Comparison of ENCODE assay signal across 9 cellular contexts in the genomic region with DNA sequence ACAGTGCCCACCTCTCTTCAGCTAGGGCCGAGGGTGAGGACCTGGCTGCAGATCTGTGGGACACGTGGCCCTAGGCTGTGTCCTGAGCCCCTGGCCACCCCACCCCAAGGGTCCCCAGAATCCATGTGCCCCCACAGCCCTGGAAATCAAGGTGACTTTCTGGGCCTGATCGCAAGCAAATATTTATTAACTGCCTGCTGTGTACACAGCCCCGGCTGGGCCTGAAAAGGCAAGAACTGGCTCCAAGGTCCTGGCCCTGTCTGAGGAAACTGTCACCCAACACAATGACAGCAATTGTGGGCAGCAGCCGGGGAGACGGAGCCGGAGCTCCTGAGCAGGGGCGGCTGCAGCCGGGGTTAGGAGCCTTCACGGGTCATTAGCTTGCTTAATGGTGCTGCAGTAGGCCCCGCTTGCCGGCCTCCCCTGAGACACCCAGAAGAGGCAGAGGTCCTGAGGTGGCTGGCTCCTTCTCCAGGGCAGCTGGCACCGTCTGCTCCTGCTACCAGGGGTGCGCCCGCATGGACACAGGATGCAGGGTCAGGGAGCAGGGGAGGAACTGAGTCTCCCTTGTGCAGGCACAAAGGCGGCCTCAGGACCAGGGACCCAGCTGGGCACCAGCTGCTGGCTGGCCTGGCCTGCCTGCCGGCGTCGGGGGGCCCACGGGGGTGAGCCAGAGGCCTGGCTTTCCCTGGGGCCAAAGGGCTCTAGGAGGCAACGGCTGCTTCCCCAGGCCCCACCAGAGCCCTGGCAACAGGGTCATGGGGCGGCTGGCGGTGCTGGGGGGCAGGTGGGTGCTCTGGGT. TPM values are rescaled to one million over a fixed set of nuclear protein-coding genes. Genes with fewer than 3 reads are reported as not detected.
DNase-seq lines count a peak whose midpoint lies in the region; ATAC-seq and TF ChIP-seq lines count a peak whose summit lies in the region.
"Had no signal": no experiment of that assay in that cellular context is flagged by ENCODE, and none has a peak within 500 bp of the region (broad histone marks: within the 10 kb centered on the region; RNA-seq: fewer than 3 reads in every experiment).

No MANE protein-coding gene starts in this region.

- H3K27ac Mint-ChIP-seq in endothelial cell (ENCODE audit: unreplicated experiment): no peak overlapping the region
- no peak overlapping the region for H3K27ac Mint-ChIP-seq in nephron progenitor cell
- H3K27ac Mint-ChIP-seq: IgD-negative memory B cell had no signal

- H3K4me1 Mint-ChIP-seq in endothelial cell (ENCODE audit: unreplicated experiment) (peaks cover 3% of the 10 kb centered on the region), nephron progenitor cell (peaks cover 46% of the 10 kb centered on the region)
- H3K4me1 Mint-ChIP-seq: IgD-negative memory B cell had no signal

- H3K27me3 Mint-ChIP-seq in endothelial cell (ENCODE audit: unreplicated experiment): peaks cover 10% of the 10 kb centered on the region
- peaks cover 23% of the 10 kb centered on the region for H3K27me3 Mint-ChIP-seq in nephron progenitor cell (ENCODE audit: low read depth, poor library complexity)

- H3K36me3 Mint-ChIP-seq in endothelial cell (ENCODE audit: low read depth, unreplicated experiment) (no peaks in the 10 kb centered on the region), nephron progenitor cell (ENCODE audit: low read depth) (no peaks in the 10 kb centered on the region)

- DNase-seq in DMS79 treated with DMSO at 0.1 percent for 48 hours (lab: John Stamatoyannopoulos, UW): peak; percentile 13
- DNase-seq in HuH-7.5 (ENCODE audit: low spot score): peak; percentile 13
- peak; percentile 5 for DNase-seq in endothelial cell (ENCODE audit: low spot score)
- DNase-seq in nephron progenitor cell: peak; percentile 80
- no peak for DNase-seq in NOMO-1 treated with dmso at 0.1 percent for 144 hours (lab: John Stamatoyannopoulos, UW; ENCODE audit: unreplicated experiment)
- DNase-seq in KG1 (lab: John Stamatoyannopoulos, UW): no peak
- DNase-seq: esophagus squamous epithelium had no signal

- ATAC-seq in GM21423 (IDR thresholded peaks at IDR 0.05; ENCODE audit: unreplicated experiment): no peak

- H3K4me3 Mint-ChIP-seq in endothelial cell (ENCODE audit: unreplicated experiment): no peak overlapping the region
- H3K4me3 Mint-ChIP-seq in nephron progenitor cell: no peak overlapping the region
- H3K4me3 Mint-ChIP-seq: IgD-negative memory B cell had no signal

- TF ChIP-seq CTCF in endothelial cell (IDR thresholded peaks at IDR 0.05; ENCODE audit: unreplicated experiment) (no peak), nephron progenitor cell (IDR thresholded peaks at IDR 0.05) (no peak)

- H3K9me3 Mint-ChIP-seq in endothelial cell (ENCODE audit: unreplicated experiment) (no peaks in the 10 kb centered on the region), nephron progenitor cell (no peaks in the 10 kb centered on the region)

RNA-seq across cellular contexts. Expression of a gene that starts 24.1 kb away (rescaled TPM):
- total RNA-seq in endothelial cell (ENCODE audit: unreplicated experiment): 37.6 TPM

Comparison
In these comparisons a context has a peak if more than half of its experiments do, and no peak if none do; other contexts are left out.
1. DNase-seq: peak in DMS79 treated with DMSO at 0.1 percent for 48 hours (single experiment), HuH-7.5 (single experiment), endothelial cell (single experiment) and nephron progenitor cell (single experiment); none in NOMO-1 treated with dmso at 0.1 percent for 144 hours (single experiment) and KG1 (single experiment).